16 cellular contexts compared by ENCODE assay signal in the genomic region with DNA sequence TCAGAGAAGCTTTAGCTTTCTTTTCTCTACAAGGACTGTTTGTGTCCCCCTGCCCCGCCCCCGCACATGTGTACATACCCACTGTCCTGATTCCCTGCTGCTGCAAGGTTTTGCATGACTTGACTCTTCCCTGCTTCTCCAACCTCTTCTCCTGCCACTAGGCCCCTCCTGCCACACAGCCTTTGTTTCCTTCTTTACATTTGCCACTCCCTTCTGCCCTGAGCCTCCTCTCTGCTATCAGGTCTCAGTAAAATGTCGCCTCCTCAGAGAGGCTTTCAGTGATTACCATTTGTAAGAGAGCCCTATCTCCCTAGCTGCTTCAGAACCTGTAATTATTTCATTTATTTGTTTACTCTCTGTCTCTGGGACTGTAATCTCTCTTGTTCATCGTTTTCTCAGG. TPM values are rescaled to one million over a fixed set of nuclear protein-coding genes. Genes with fewer than 3 reads are reported as not detected.
DNase-seq lines count a peak whose midpoint lies in the region; ATAC-seq, FAIRE-seq and TF ChIP-seq lines count a peak whose summit lies in the region.
"Had no signal": no experiment of that assay in that cellular context is flagged by ENCODE, and none has a peak within 500 bp of the region (broad histone marks: within the 10 kb centered on the region; RNA-seq: fewer than 3 reads in every experiment).

No MANE protein-coding gene starts in this region.

- ATAC-seq in gastroesophageal sphincter = no peak
- ATAC-seq: activated CD8-positive, alpha-beta T cell treated with anti-CD3 and anti-CD28 coated beads for 36 hours had no signal

- H3K4me3 ChIP-seq in hepatocyte = no peak overlapping the region
- no peak overlapping the region for H3K4me3 ChIP-seq in tibial nerve
- H3K4me3 ChIP-seq in gastroesophageal sphincter = no peak overlapping the region
- H3K4me3 ChIP-seq: pancreas, SJSA1 had no signal

- H3K4me1 ChIP-seq in hepatocyte (ENCODE audit: insufficient read depth) (peaks cover 8% of the 10 kb centered on the region), tibial nerve (no peaks in the 10 kb centered on the region), gastroesophageal sphincter (no peaks in the 10 kb centered on the region)
- H3K4me1 ChIP-seq: SJSA1 had no signal

- no peaks in the 10 kb centered on the region for H4K20me1 ChIP-seq in hepatocyte (ENCODE audit: insufficient read depth, poor library complexity, severe bottlenecking)

- H3K9me3 ChIP-seq in hepatocyte (ENCODE audit: low read depth) (no peaks in the 10 kb centered on the region), tibial nerve (no peaks in the 10 kb centered on the region), gastroesophageal sphincter (no peaks in the 10 kb centered on the region)
- H3K9me3 ChIP-seq: pancreas, SJSA1 had no signal

- DNase-seq in NCI-H1092 (lab: John Stamatoyannopoulos, UW) (peak; percentile 31), NCI-H510A treated with DMSO at 0.1 percent for 48 hours (lab: John Stamatoyannopoulos, UW) (peak; percentile 63), hepatocyte (ENCODE audit: low spot score) (peak; percentile 18), urothelium cell line (ENCODE audit: low spot score) (no peak), posterior cingulate gyrus (no peak), tibial nerve (ENCODE audit: low spot score in 2 of 2) (no peak)
- DNase-seq: activated CD8-positive, alpha-beta T cell treated with anti-CD3 and anti-CD28 coated beads for 36 hours; activated gamma-delta T cell; effector CD4-positive, alpha-beta T cell; immature natural killer cell; Kasumi-1; pancreas had no signal

- intact Hi-C loops in posterior cingulate gyrus (cut with DNase I) = no loop called here

- no peak for TF ChIP-seq EP300 in tibial nerve (IDR thresholded peaks at IDR 0.05)
- no peak for TF ChIP-seq EP300 in gastroesophageal sphincter (IDR thresholded peaks at IDR 0.05)

- no peak overlapping the region for H2AFZ ChIP-seq in hepatocyte

- H3K79me2 ChIP-seq in hepatocyte = no peaks in the 10 kb centered on the region

- TF ChIP-seq CTCF in C4-2B (conservative IDR thresholded peaks at IDR 0.05) (no peak), hepatocyte (IDR thresholded peaks at IDR 0.05; ENCODE audit: poor library complexity) (no peak), tibial nerve (IDR thresholded peaks at IDR 0.05) (no peak), gastroesophageal sphincter (IDR thresholded peaks at IDR 0.05) (no peak)

- no peaks in the 10 kb centered on the region for H3K9me2 ChIP-seq in hepatocyte (replicated peaks; ENCODE audit: insufficient read depth)

- no peaks in the 10 kb centered on the region for H3K36me3 ChIP-seq in hepatocyte (replicated peaks; ENCODE audit: insufficient read depth, low read depth)
- peaks cover 0 to 94% (median 0%) of the 10 kb centered on the region in 3 donors for H3K36me3 ChIP-seq in tibial nerve
- peaks cover 0 to 94% of the 10 kb centered on the region in 2 donors for H3K36me3 ChIP-seq in gastroesophageal sphincter

- no peak for FAIRE-seq in urothelium cell line (lab: Jason Lieb, UNC)
- FAIRE-seq: D721Med, pancreas had no signal

- WGBS in hepatocyte (ENCODE audit: low lambda C conversion rate, missing lambda C conversion rate) = 59% methylated on average over 4 of the region's 4 CpGs
- WGBS in tibial nerve, 2 donors = 77 to 81% methylated on average over 4 of the region's 4 CpGs
- 79 to 81% methylated on average over 2 to 4 of the region's 4 CpGs for WGBS in gastroesophageal sphincter (ENCODE audit: low coverage in 1 of 2), 2 donors

- peak overlapping the region; percentile 97 for H3K27ac ChIP-seq in C4-2B
- peak overlapping the region; percentile 56 for H3K27ac ChIP-seq in hepatocyte
- H3K27ac ChIP-seq in tibial nerve = no peak overlapping the region
- no peak overlapping the region for H3K27ac ChIP-seq in gastroesophageal sphincter
- H3K27ac ChIP-seq: pancreas, SJSA1 had no signal

- TF ChIP-seq POLR2A in tibial nerve (IDR thresholded peaks at IDR 0.05) = no peak
- TF ChIP-seq POLR2A in gastroesophageal sphincter (IDR thresholded peaks at IDR 0.05) = no peak

- H3K27me3 ChIP-seq in hepatocyte (no peaks in the 10 kb centered on the region), tibial nerve (no peaks in the 10 kb centered on the region), gastroesophageal sphincter (no peaks in the 10 kb centered on the region)
- H3K27me3 ChIP-seq: pancreas, SJSA1 had no signal

- H3K4me2 ChIP-seq in hepatocyte = no peak overlapping the region

RNA-seq across cellular contexts. Expression of a gene that starts 56.4 kb away (rescaled TPM):
- 3.6 and 3.7 TPM in 2 replicates for total RNA-seq in hepatocyte
- 2.5 and 3.0 TPM in 2 replicates for polyA plus RNA-seq in hepatocyte
- under 1 TPM in 1 of 4 donors, not detected in 3; 0.44 TPM for total RNA-seq in tibial nerve
- 1 to 10 TPM in 3 of 4 donors, under 1 TPM in 1; 0.94 to 8.5 (median 7.0) TPM for total RNA-seq in gastroesophageal sphincter
- total RNA-seq: activated CD8-positive, alpha-beta T cell treated with anti-CD3 and anti-CD28 coated beads for 36 hours had no signal
- polyA plus RNA-seq: immature natural killer cell had no signal

Comparison
In these comparisons a context has a peak if more than half of its experiments do, and no peak if none do; other contexts are left out.
1. H3K27ac ChIP-seq: peak in C4-2B (single experiment) and hepatocyte (single experiment); none in tibial nerve (0 of 4) and gastroesophageal sphincter (0 of 4).
2. DNase-seq: peak in NCI-H1092 (single experiment), NCI-H510A treated with DMSO at 0.1 percent for 48 hours (single experiment) and hepatocyte (single experiment); none in urothelium cell line (single experiment), posterior cingulate gyrus (0 of 10) and tibial nerve (0 of 2).